ENCODE assay signal across 16 cellular contexts in the genomic region with DNA sequence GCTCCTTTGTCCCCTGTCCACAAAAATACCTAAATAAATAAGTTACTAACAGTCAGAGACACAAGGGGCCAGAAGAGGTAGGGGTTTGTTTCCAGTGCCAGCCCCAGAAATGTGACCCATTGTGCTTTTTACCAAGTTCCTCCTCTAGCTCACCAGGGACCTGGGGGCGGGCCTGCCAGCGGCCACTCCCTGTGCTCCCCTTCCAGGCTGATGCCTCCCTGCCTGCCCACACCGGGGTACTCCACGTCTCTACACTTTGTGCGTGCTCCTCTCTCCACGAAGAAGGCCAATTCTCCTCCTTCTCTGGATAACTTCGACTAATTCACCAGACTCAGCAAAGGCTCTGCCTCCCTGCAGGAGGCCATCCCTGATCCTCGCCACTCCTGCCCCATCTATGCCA.
DNase-seq lines count a peak whose midpoint lies in the region; ATAC-seq, FAIRE-seq and TF ChIP-seq lines count a peak whose summit lies in the region.
"Had no signal": no experiment of that assay in that cellular context is flagged by ENCODE, and none has a peak within 500 bp of the region (broad histone marks: within the 10 kb centered on the region; RNA-seq: fewer than 3 reads in every experiment).

No MANE protein-coding gene starts in this region.

- H3K4me2 ChIP-seq in HepG2 (ENCODE audit: low read depth, low read length) = no peak overlapping the region

- H3K36me3 ChIP-seq in HepG2 (replicated peaks in 1 of 2; ENCODE audit: control insufficient read depth in 1 of 2, insufficient read depth in 2 of 2, low read length in 2 of 2) = peaks cover 0 to 2% of the 10 kb centered on the region in 2 experiments; a peak in 4 of 5 replicates
- H3K36me3 ChIP-seq in right lobe of liver = no peaks in the 10 kb centered on the region
- H3K36me3 ChIP-seq in endodermal cell (ENCODE audit: control insufficient read depth, insufficient read depth, low read length) = peaks cover 58% of the 10 kb centered on the region
- H3K36me3 ChIP-seq: gastroesophageal sphincter, suprapubic skin had no signal

- H3K27ac Mint-ChIP-seq in endodermal cell (peak overlapping the region; percentile 14), osteocyte (ENCODE audit: unreplicated experiment) (peak overlapping the region; percentile 80), immature natural killer cell (no peak overlapping the region)
- H3K27ac Mint-ChIP-seq: CD4-positive, CD25-positive, alpha-beta regulatory T cell had no signal

- H3K4me3 ChIP-seq in HepG2 (replicated peaks in 1 of 3; ENCODE audit: insufficient read depth in 1 of 3, low read depth in 2 of 3, low read length in 3 of 3) (no peak overlapping the region), right lobe of liver (no peak overlapping the region), endodermal cell (ENCODE audit: low read length) (no peak overlapping the region)
- H3K4me3 ChIP-seq: gastroesophageal sphincter, K562, suprapubic skin had no signal

- no peak overlapping the region for H3K27ac ChIP-seq in HepG2 (ENCODE audit: extremely low read length, insufficient read depth, low read length)
- no peak overlapping the region for H3K27ac ChIP-seq in right lobe of liver
- no peak overlapping the region for H3K27ac ChIP-seq in endodermal cell (ENCODE audit: low read depth, low read length)
- H3K27ac ChIP-seq: suprapubic skin had no signal

- H4K20me1 ChIP-seq in HepG2 (ENCODE audit: insufficient read depth, low read length) = no peaks in the 10 kb centered on the region

- H3K4me1 ChIP-seq in HepG2 (ENCODE audit: insufficient read depth, low read length) = peaks cover 69% of the 10 kb centered on the region
- H3K4me1 ChIP-seq in right lobe of liver = peaks cover 0 to 24% (median 2%) of the 10 kb centered on the region in 4 donors
- H3K4me1 ChIP-seq in endodermal cell (ENCODE audit: control insufficient read depth, insufficient read depth, low read length) = peaks cover 22% of the 10 kb centered on the region

- H3K9ac ChIP-seq in HepG2 (ENCODE audit: insufficient read depth, low read depth, low read length) (no peak overlapping the region), endodermal cell (ENCODE audit: extremely low read depth, low read length, poor library complexity, severe bottlenecking) (no peak overlapping the region)

- no peaks in the 10 kb centered on the region for H3K9me3 ChIP-seq in HepG2 (ENCODE audit: low read length)
- H3K9me3 ChIP-seq in right lobe of liver = no peaks in the 10 kb centered on the region
- H3K9me3 ChIP-seq in endodermal cell (ENCODE audit: control insufficient read depth, low read length) = no peaks in the 10 kb centered on the region
- H3K9me3 ChIP-seq: gastroesophageal sphincter, suprapubic skin had no signal

- no peak for TF ChIP-seq CTCF in HepG2 (CRISPR knock-in tag; IDR thresholded peaks at IDR 0.05)
- no peak for TF ChIP-seq CTCF in right lobe of liver (IDR thresholded peaks at IDR 0.05)
- no peak for TF ChIP-seq CTCF in endodermal cell (conservative IDR thresholded peaks at IDR 0.05)
- no peak for TF ChIP-seq CTCF in osteocyte (IDR thresholded peaks at IDR 0.05)

- H3K4me3 Mint-ChIP-seq in endodermal cell = no peak overlapping the region
- no peak overlapping the region for H3K4me3 Mint-ChIP-seq in osteocyte (ENCODE audit: unreplicated experiment)
- no peak overlapping the region for H3K4me3 Mint-ChIP-seq in immature natural killer cell
- H3K4me3 Mint-ChIP-seq: CD4-positive, CD25-positive, alpha-beta regulatory T cell had no signal

- POLR2A ChIA-PET in HepG2 (lab: Yijun Ruan, JAX) = interaction anchor here (0.9 to 2.9 kb wide), 2 partner anchors 8 to 17 kb away, joined by 4 to 24 read pairs; no protein-coding TSS in a partner anchor

- H3K9me3 Mint-ChIP-seq in endodermal cell = no peaks in the 10 kb centered on the region
- H3K9me3 Mint-ChIP-seq in osteocyte (ENCODE audit: unreplicated experiment) = no peaks in the 10 kb centered on the region
- H3K9me3 Mint-ChIP-seq in immature natural killer cell = no peaks in the 10 kb centered on the region

- WGBS in HepG2 (ENCODE audit: low lambda C conversion rate) = 96% methylated on average over 8 of the region's 8 CpGs
- WGBS in right lobe of liver (ENCODE audit: insufficient coverage, low coverage, low lambda C conversion rate, missing lambda C conversion rate) = 100% methylated on average over 1 of the region's 8 CpGs
- WGBS in endodermal cell (ENCODE audit: insufficient coverage in 1 of 2, insufficient read length in 1 of 2), 2 experiments = 89 to 91% methylated on average over 3 to 8 of the region's 8 CpGs

- H3K36me3 Mint-ChIP-seq in endodermal cell (ENCODE audit: low read depth) = peaks cover 24% of the 10 kb centered on the region
- no peaks in the 10 kb centered on the region for H3K36me3 Mint-ChIP-seq in osteocyte (ENCODE audit: unreplicated experiment)
- H3K36me3 Mint-ChIP-seq in immature natural killer cell = no peaks in the 10 kb centered on the region
- H3K36me3 Mint-ChIP-seq: CD4-positive, CD25-positive, alpha-beta regulatory T cell had no signal

- 0 out of 4 replicates have a peak, but pooled peaks of 1 of the 2 experiments have one; percentile 6 for TF ChIP-seq POLR2A in HepG2 (IDR thresholded peaks at IDR 0.05; ENCODE audit: insufficient read depth in 1 of 2, low read depth in 2 of 2, low read length in 2 of 2)
- no peak for TF ChIP-seq POLR2A in right lobe of liver (IDR thresholded peaks at IDR 0.05)

- ATAC-seq in HepG2 (no peak), right lobe of liver (no peak), GM19455 (IDR thresholded peaks at IDR 0.05; ENCODE audit: unreplicated experiment) (no peak)
- ATAC-seq: gastroesophageal sphincter, K562 had no signal

- H3K27me3 ChIP-seq in HepG2 (ENCODE audit: control insufficient read depth in 1 of 2, insufficient read depth in 2 of 2, low read length in 2 of 2) (no peaks in the 10 kb centered on the region), right lobe of liver (no peaks in the 10 kb centered on the region), endodermal cell (ENCODE audit: control insufficient read depth, insufficient read depth, low read length, poor library complexity, severe bottlenecking) (no peaks in the 10 kb centered on the region)
- H3K27me3 ChIP-seq: gastroesophageal sphincter, suprapubic skin had no signal

- intact Hi-C loops in HepG2 (cut with micrococcal nuclease; ENCODE audit: unreplicated experiment) = no loop called here
- intact Hi-C loops in right lobe of liver (cut with DNase I) = no loop called here

- DNase-seq in HepG2 (ENCODE audit: low spot score) (no peak), right lobe of liver (no peak), endodermal cell (peak; percentile 49), osteocyte (ENCODE audit: extremely low spot score, unreplicated experiment) (no peak), NCI-H187 (lab: John Stamatoyannopoulos, UW) (no peak), immature natural killer cell (no peak), NCI-H748 treated with DMSO at 0.1 percent for 48 hours (lab: John Stamatoyannopoulos, UW) (no peak)
- DNase-seq: caudate nucleus; CD4-positive, CD25-positive, alpha-beta regulatory T cell; NCI-H2227 treated with DMSO at 0.1 percent for 48 hours; T-helper 2 cell had no signal

- no peaks in the 10 kb centered on the region for H3K79me2 ChIP-seq in HepG2 (ENCODE audit: insufficient read depth, low read length)

- in situ Hi-C loops in HepG2 (cut with HindIII; ENCODE audit: extremely low pct_ligation_motif_present, low pct_unique_long_range_greater_than_20kb) = no loop called here

- no TSS peak for BruUV-seq in HepG2 (replicated peaks; lab: Mats Ljungman, UMichigan)

- H3K27me3 Mint-ChIP-seq in endodermal cell (ENCODE audit: insufficient read depth) (no peaks in the 10 kb centered on the region), osteocyte (ENCODE audit: unreplicated experiment) (no peaks in the 10 kb centered on the region), immature natural killer cell (ENCODE audit: low read depth in 3 of 3) (peaks cover 2 to 5% (median 5%) of the 10 kb centered on the region in 3 donors)

- CTCF ChIA-PET in HepG2 (lab: Yijun Ruan, JAX; ENCODE audit: low intra/inter-chr PET ratio, low total read pairs) = no interaction called here

- TF ChIP-seq EP300 in HepG2 (IDR thresholded peaks at IDR 0.05; ENCODE audit: low read depth in 2 of 2, low read length in 2 of 2) = no peak
- no peak for TF ChIP-seq EP300 in HepG2 (CRISPR knock-in tag; IDR thresholded peaks at IDR 0.05; ENCODE audit: borderline replicate concordance)

- TF ChIP-seq RAD21 in HepG2 (CRISPR knock-in tag; IDR thresholded peaks at IDR 0.05) = no peak

- FAIRE-seq in HepG2 (lab: Jason Lieb, UNC) = no peak
- FAIRE-seq: GM18507, K562 had no signal

- H3K4me1 Mint-ChIP-seq in endodermal cell (peaks cover 71% of the 10 kb centered on the region), osteocyte (ENCODE audit: unreplicated experiment) (peaks cover 88% of the 10 kb centered on the region), immature natural killer cell (peaks cover 4 to 6% of the 10 kb centered on the region in 2 donors)

- no peak overlapping the region for H2AFZ ChIP-seq in HepG2 (ENCODE audit: low read length)

TF ChIP-seq in HepG2, 621 proteins besides CTCF, POLR2A, EP300 and RAD21 (continues in another document):
- TF ChIP-seq, protein P1, sequence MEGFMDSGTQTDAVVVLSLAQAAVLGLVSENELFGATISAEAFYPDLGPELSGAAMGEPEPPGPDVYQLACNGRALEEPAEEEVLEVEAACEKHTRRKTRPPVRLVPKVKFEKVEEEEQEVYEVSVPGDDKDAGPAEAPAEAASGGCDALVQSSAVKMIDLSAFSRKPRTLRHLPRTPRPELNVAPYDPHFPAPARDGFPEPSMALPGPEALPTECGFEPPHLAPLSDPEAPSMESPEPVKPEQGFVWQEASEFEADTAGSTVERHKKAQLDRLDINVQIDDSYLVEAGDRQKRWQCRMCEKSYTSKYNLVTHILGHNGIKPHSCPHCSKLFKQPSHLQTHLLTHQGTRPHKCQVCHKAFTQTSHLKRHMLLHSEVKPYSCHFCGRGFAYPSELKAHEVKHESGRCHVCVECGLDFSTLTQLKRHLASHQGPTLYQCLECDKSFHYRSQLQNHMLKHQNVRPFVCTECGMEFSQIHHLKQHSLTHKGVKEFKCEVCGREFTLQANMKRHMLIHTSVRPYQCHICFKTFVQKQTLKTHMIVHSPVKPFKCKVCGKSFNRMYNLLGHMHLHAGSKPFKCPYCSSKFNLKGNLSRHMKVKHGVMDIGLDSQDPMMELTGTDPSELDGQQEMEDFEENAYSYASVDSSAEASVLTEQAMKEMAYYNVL (CRISPR knock-in tag; IDR thresholded peaks at IDR 0.05; ENCODE audit: borderline replicate concordance) = no peak

Comparison
In these comparisons a context has a peak if more than half of its experiments do, and no peak if none do; other contexts are left out.
1. H3K27ac Mint-ChIP-seq: peak in endodermal cell (single experiment) and osteocyte (single experiment); none in immature natural killer cell (0 of 6).